10 cellular contexts compared by ENCODE assay signal in the genomic region with DNA sequence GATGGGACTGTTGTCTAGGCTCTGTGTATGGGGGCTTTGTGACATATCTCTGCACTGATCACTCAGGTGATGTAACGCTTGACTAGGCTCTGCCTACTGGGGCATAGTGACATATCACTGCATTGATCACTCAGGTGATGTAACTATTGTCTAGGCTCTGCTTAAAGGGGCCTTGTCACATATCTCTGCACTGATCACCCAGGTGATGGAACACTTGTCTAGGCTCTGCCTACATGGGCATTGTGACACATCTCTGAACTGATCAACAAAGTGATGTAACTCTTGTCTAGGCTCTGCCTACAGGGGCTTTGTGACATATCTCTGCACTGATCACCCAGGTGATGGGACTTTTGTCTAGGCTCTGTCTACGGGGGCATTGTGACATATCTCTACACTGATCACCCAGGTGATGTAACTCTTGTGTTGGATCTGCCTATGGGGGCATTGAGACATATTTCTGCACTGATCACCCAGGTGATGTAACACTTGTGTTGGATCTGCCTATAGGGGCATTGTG. TPM values are rescaled to one million over a fixed set of nuclear protein-coding genes. Genes with fewer than 3 reads are reported as not detected.
"Had no signal": no experiment of that assay in that cellular context is flagged by ENCODE, and none has a peak within 500 bp of the region (broad histone marks: within the 10 kb centered on the region; RNA-seq: fewer than 3 reads in every experiment).

No MANE protein-coding gene starts in this region.

RNA-seq across cellular contexts. Expression of gene TUBB8B, which starts 57.5 kb away (rescaled TPM):
- total RNA-seq: esophagus muscularis mucosa; kidney; left cardiac atrium; left ventricle myocardium inferior; lung; natural killer cell treated with Interleukin-12 subunit alpha and Interleukin-12 subunit beta and Interleukin-15 and Interleukin-18, amount 100 ng/mL, for 72 hours; occipital lobe; psoas muscle; skeletal muscle tissue had no signal
- polyA plus RNA-seq: immature natural killer cell had no signal
